Comparison of ENCODE assay signal across 25 cellular contexts in genomic region chr1:201054030-201054635, GRCh38. TPM values are rescaled to one million over a fixed set of nuclear protein-coding genes. Genes with fewer than 3 reads are reported as not detected.
"Had no signal": no experiment of that assay in that cellular context is flagged by ENCODE, and none has a peak within 500 bp of the region (broad histone marks: within the 10 kb centered on the region; RNA-seq: fewer than 3 reads in every experiment).

No MANE protein-coding gene starts in this region.

- DNase-seq: activated CD4-positive, alpha-beta T cell treated with anti-CD3 and anti-CD28 coated beads for 36 hours; activated CD4-positive, alpha-beta T cell treated with anti-CD3 and anti-CD28 coated beads, Interleukin-2, amount 50 U/mL, for 4 hours; activated CD8-positive, alpha-beta memory T cell treated with anti-CD3 and anti-CD28 coated beads for 24 hours; activated CD8-positive, alpha-beta memory T cell treated with anti-CD3 and anti-CD28 coated beads, Interleukin-2, amount 50 U/mL, for 4 hours; activated T-cell treated with anti-CD3 and anti-CD28 coated beads, Interleukin-2, amount 50 U/mL, for 24 hours; aorta; gastrocnemius medialis; head of caudate nucleus; islet precursor cell; left colon; naive thymus-derived CD4-positive, alpha-beta T cell; ovary; psoas muscle; right lobe of liver; stimulated activated CD4-positive, alpha-beta T cell treated with anti-CD3 and anti-CD28 coated beads, Interleukin-1b, Interleukin-23, amount 100 ng/mL, for 48 hours; substantia nigra; T1000; tibial artery had no signal

- H3K9me3 ChIP-seq: esophagus muscularis mucosa, gastrocnemius medialis, ovary, psoas muscle, right lobe of liver, tibial artery had no signal

- H3K27ac ChIP-seq: coronary artery, ovary, psoas muscle, right lobe of liver, skin epidermis, tibial artery had no signal

- H3K36me3 ChIP-seq: esophagus muscularis mucosa, ovary, right lobe of liver, tibial artery had no signal

- ATAC-seq: activated CD4-positive, alpha-beta T cell treated with anti-CD3 and anti-CD28 coated beads for 36 hours; activated naive CD4-positive, alpha-beta T cell treated with anti-CD3 and anti-CD28 coated beads, Interleukin-2, amount 50 U/mL, for 72 hours; activated T-helper 17 cell treated with anti-CD3 and anti-CD28 coated beads, Interleukin-2, amount 50 U/mL, for 72 hours; gastrocnemius medialis; left colon; naive thymus-derived CD4-positive, alpha-beta T cell; right lobe of liver had no signal

- H3K27me3 ChIP-seq: esophagus muscularis mucosa, gastrocnemius medialis, ovary, right lobe of liver, tibial artery had no signal

- H3K4me1 ChIP-seq: gastrocnemius medialis, psoas muscle had no signal

- H3K4me3 ChIP-seq: coronary artery, esophagus muscularis mucosa, gastrocnemius medialis, lung, ovary, psoas muscle, right lobe of liver, skin epidermis, tibial artery had no signal

RNA-seq across cellular contexts. Expression of gene CACNA1S, which starts 58.1 kb away (rescaled TPM):
- total RNA-seq: activated CD4-positive, alpha-beta T cell treated with anti-CD3 and anti-CD28 coated beads for 36 hours; activated naive CD4-positive, alpha-beta T cell treated with anti-CD3 and anti-CD28 coated beads, Interleukin-2, amount 50 U/mL, for 72 hours; activated T-helper 17 cell treated with anti-CD3 and anti-CD28 coated beads, Interleukin-2, amount 50 U/mL, for 72 hours; aorta; esophagus muscularis mucosa; left colon; naive thymus-derived CD4-positive, alpha-beta T cell; ureter had no signal
- polyA plus RNA-seq: aorta; naive thymus-derived CD4-positive, alpha-beta T cell had no signal
